In genomic region chr16:5560084-5560483, GRCh38 we compare ENCODE assay signal across 1 cellular context.
TF ChIP-seq lines count a peak whose summit lies in the region.

No MANE protein-coding gene starts in this region.

TF ChIP-seq in K562, 482 proteins besides CTCF, POLR2A, EP300 and RAD21 (continued from another document):
- TF ChIP-seq ZBTB40 (IDR thresholded peaks at IDR 0.05), result peak; percentile 66; the same call in 1 of the 2 replicates
- TF ChIP-seq ZBTB40 (CRISPR knock-in tag; IDR thresholded peaks at IDR 0.05), result no peak
- TF ChIP-seq SMARCE1 (IDR thresholded peaks at IDR 0.05), result no peak
- TF ChIP-seq NR2C2 (CRISPR knock-in tag; IDR thresholded peaks at IDR 0.05), result no peak
- peak; percentile 53 for TF ChIP-seq NR2C2 (tag; IDR thresholded peaks at IDR 0.05)
- no peak for TF ChIP-seq FOXM1 (IDR thresholded peaks at IDR 0.05; ENCODE audit: low read depth)
- TF ChIP-seq FOXM1 (CRISPR knock-in tag; IDR thresholded peaks at IDR 0.05; ENCODE audit: low read depth), result no peak
- TF ChIP-seq GABPA (tag; conservative IDR thresholded peaks at IDR 0.05; ENCODE audit: low read depth), result peak; percentile 29; the same call in 1 of the 2 replicates
- TF ChIP-seq ZNF668 (CRISPR knock-in tag; IDR thresholded peaks at IDR 0.05), result no peak
- no peak for TF ChIP-seq OTX1 (CRISPR knock-in tag; IDR thresholded peaks at IDR 0.05)
- peak; percentile 26; the same call in 1 of the 2 replicates for TF ChIP-seq C11orf30 (IDR thresholded peaks at IDR 0.05; ENCODE audit: low read depth)
- peak; percentile 38; the same call in 1 of the 2 replicates for TF ChIP-seq NFE2 (IDR thresholded peaks at IDR 0.05; ENCODE audit: low read depth)
- peak; percentile 92 to 96; a peak in 3 of 4 replicates for TF ChIP-seq ETV6 (IDR thresholded peaks at IDR 0.05; ENCODE audit: borderline replicate concordance in 1 of 2, low read depth in 2 of 2, low read length in 1 of 2)
- TF ChIP-seq ETV6 (CRISPR knock-in tag; IDR thresholded peaks at IDR 0.05; ENCODE audit: borderline replicate concordance), result no peak
- peak; percentile 51; the same call in 1 of the 2 replicates for TF ChIP-seq FOSL1 (tag; conservative IDR thresholded peaks at IDR 0.05)
- no peak for TF ChIP-seq ZNF609 (CRISPR knock-in tag; IDR thresholded peaks at IDR 0.05; ENCODE audit: borderline replicate concordance)
- TF ChIP-seq NR2C1 (IDR thresholded peaks at IDR 0.05), result peak; percentile 70
- TF ChIP-seq NR2C1 (tag; IDR thresholded peaks at IDR 0.05), result peak; percentile 75
TF ChIP-seq in K562: peak in this region for 10.
